In genomic region chr11:3796796-3797328, GRCh38 we compare ENCODE assay signal across 7 cellular contexts. TPM values are rescaled to one million over a fixed set of nuclear protein-coding genes. Genes with fewer than 3 reads are reported as not detected.
DNase-seq lines count a peak whose midpoint lies in the region; ATAC-seq lines count a peak whose summit lies in the region.

No MANE protein-coding gene starts in this region.

- no peaks in the 10 kb centered on the region for H3K36me3 ChIP-seq in mesendoderm (ENCODE audit: control insufficient read depth, insufficient read depth, low read length)

- H3K4me2 ChIP-seq in mesendoderm (ENCODE audit: low read length): peak overlapping the region; percentile 93

- H3K9me3 Mint-ChIP-seq in central memory CD8-positive, alpha-beta T cell: no peaks in the 10 kb centered on the region

- no peak overlapping the region for H2BK15ac ChIP-seq in mesendoderm (replicated peaks; ENCODE audit: low read depth)

- H3K36me3 Mint-ChIP-seq in central memory CD8-positive, alpha-beta T cell (ENCODE audit: insufficient read depth): peaks cover 41% of the 10 kb centered on the region

- no peaks in the 10 kb centered on the region for H3K27me3 ChIP-seq in mesendoderm (ENCODE audit: insufficient read depth, low read length, poor library complexity)

- peak; percentile 57 for DNase-seq in NCI-H1105 treated with DMSO at 0.1 percent for 48 hours (lab: John Stamatoyannopoulos, UW)
- DNase-seq in central memory CD8-positive, alpha-beta T cell (ENCODE audit: low spot score in 2 of 2): no peak
- DNase-seq in mesendoderm: no peak
- DNase-seq in NCI-H2171 treated with DMSO at 0.1 percent for 48 hours (lab: John Stamatoyannopoulos, UW): no peak
- DNase-seq in activated gamma-delta T cell (lab: John Stamatoyannopoulos, UW): no peak

- no peak overlapping the region for H2BK120ac ChIP-seq in mesendoderm (ENCODE audit: low read depth, low read length)

- ATAC-seq in GM18867 (IDR thresholded peaks at IDR 0.05; ENCODE audit: unreplicated experiment) (peak; percentile 36), HG02571 (IDR thresholded peaks at IDR 0.05; ENCODE audit: unreplicated experiment) (peak; percentile 24)
- peak; percentile 39 for ATAC-seq in central memory CD8-positive, alpha-beta T cell (replicated peaks; ENCODE audit: extremely low read depth, poor library complexity, severe bottlenecking)

- peak overlapping the region; percentile 99 for H3K27ac Mint-ChIP-seq in central memory CD8-positive, alpha-beta T cell (ENCODE audit: low read depth)

- no peak overlapping the region for H4K8ac ChIP-seq in mesendoderm (ENCODE audit: low read depth, low read length)

- H2BK5ac ChIP-seq in mesendoderm (ENCODE audit: low read length): no peak overlapping the region

- peak overlapping the region; percentile 28 for H3K27ac ChIP-seq in mesendoderm (ENCODE audit: low read depth, low read length)

- H3K9ac ChIP-seq in mesendoderm (ENCODE audit: low read length): peak overlapping the region; percentile 96

- peaks cover 2% of the 10 kb centered on the region for H3K79me1 ChIP-seq in mesendoderm (ENCODE audit: low read length)

- peak overlapping the region; percentile 95 for H3K18ac ChIP-seq in mesendoderm (ENCODE audit: low read length)

- peak overlapping the region; percentile 45 for H2AK5ac ChIP-seq in mesendoderm (ENCODE audit: low read length)

- H3K56ac ChIP-seq in mesendoderm (ENCODE audit: low read length): peak overlapping the region; percentile 95

- H3K4me3 Mint-ChIP-seq in central memory CD8-positive, alpha-beta T cell: peak overlapping the region; percentile 93

- H4K5ac ChIP-seq in mesendoderm (ENCODE audit: low read length): no peak overlapping the region

- peaks cover 42% of the 10 kb centered on the region for H3K4me1 Mint-ChIP-seq in central memory CD8-positive, alpha-beta T cell

- H3K4me1 ChIP-seq in mesendoderm (ENCODE audit: control insufficient read depth, low read depth, low read length): peaks cover 5% of the 10 kb centered on the region

- H3K4me3 ChIP-seq in mesendoderm (ENCODE audit: low read length): peak overlapping the region; percentile 92

- no peak overlapping the region for H3K23ac ChIP-seq in mesendoderm (ENCODE audit: low read length)

- H3K4ac ChIP-seq in mesendoderm (ENCODE audit: low read depth, low read length): peak overlapping the region; percentile 74

- peaks cover 50% of the 10 kb centered on the region for H3K79me2 ChIP-seq in mesendoderm (ENCODE audit: control insufficient read depth, insufficient read depth, low read length)

- WGBS in mesendoderm (ENCODE audit: extremely low coverage, insufficient coverage, low lambda C conversion rate): no CpG with 5 or more reads among the region's 26 CpGs

- no peaks in the 10 kb centered on the region for H3K27me3 Mint-ChIP-seq in central memory CD8-positive, alpha-beta T cell

RNA-seq across cellular contexts. Expression of gene NUP98, which starts 0.5 kb away (rescaled TPM):
- 72.3 TPM for polyA plus RNA-seq in mesendoderm (2013, experiment 1 of 2)
- 72.2 TPM for polyA plus RNA-seq in mesendoderm (2013, experiment 2 of 2)

RNA-seq across cellular contexts. Expression of gene PGAP2, which starts 11.5 kb away (rescaled TPM):
- 55.1 TPM for polyA plus RNA-seq in mesendoderm (2013, experiment 1 of 2)
- 56.2 TPM for polyA plus RNA-seq in mesendoderm (2013, experiment 2 of 2)

RNA-seq across cellular contexts. Expression of gene RHOG, which starts 43.9 kb away (rescaled TPM):
- polyA plus RNA-seq in mesendoderm (2013, experiment 1 of 2): 38.2 TPM
- polyA plus RNA-seq in mesendoderm (2013, experiment 2 of 2): 34.7 TPM

RNA-seq across cellular contexts. Expression of gene STIM1, which starts 58.6 kb away (rescaled TPM):
- 9.2 TPM for polyA plus RNA-seq in mesendoderm (2013, experiment 1 of 2)
- polyA plus RNA-seq in mesendoderm (2013, experiment 2 of 2): 8.3 TPM
